In the genomic region with DNA sequence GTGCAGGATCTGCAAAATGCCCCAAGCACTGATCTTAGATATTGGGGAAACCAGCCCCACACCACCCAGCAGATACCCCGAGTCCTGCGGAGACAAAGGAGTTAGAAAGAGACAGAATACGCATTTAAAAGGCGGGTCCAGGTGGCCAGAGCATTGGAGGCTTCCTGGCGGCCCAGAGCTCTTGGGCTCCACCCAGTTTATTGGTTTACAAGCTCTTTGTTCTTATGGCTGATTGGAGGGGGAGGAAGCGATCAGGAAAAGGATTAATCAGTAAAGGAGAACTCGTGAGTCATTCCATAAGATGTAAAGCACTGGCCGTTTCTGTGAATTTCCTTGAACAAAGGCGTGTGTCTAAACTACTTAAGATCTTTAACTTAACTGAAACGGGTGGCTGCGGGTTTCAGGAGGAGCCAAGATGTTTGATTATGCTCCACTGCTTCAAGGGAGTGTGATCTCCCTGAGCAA, we compare ENCODE assay signal across 2 cellular contexts.
TF ChIP-seq lines count a peak whose summit lies in the region.

No MANE protein-coding gene starts in this region.

TF ChIP-seq in K562, 482 proteins besides CTCF, POLR2A, EP300 and RAD21:
- peak in 1 of 2 experiments; percentile 27; a peak in 1 of 4 replicates for TF ChIP-seq SIN3A (IDR thresholded peaks at IDR 0.05; ENCODE audit: borderline replicate concordance in 2 of 2, control insufficient read depth in 1 of 2, low read depth in 2 of 2, low read length in 2 of 2)
- TF ChIP-seq, protein P1, sequence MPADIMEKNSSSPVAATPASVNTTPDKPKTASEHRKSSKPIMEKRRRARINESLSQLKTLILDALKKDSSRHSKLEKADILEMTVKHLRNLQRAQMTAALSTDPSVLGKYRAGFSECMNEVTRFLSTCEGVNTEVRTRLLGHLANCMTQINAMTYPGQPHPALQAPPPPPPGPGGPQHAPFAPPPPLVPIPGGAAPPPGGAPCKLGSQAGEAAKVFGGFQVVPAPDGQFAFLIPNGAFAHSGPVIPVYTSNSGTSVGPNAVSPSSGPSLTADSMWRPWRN (IDR thresholded peaks at IDR 0.05; ENCODE audit: low read depth), result peak; percentile 76
- TF ChIP-seq EP400 (IDR thresholded peaks at IDR 0.05), result no peak
- TF ChIP-seq NFE2 (IDR thresholded peaks at IDR 0.05; ENCODE audit: low read depth), result 0 out of 2 replicates have a peak, but pooled peaks have one; percentile 7
- TF ChIP-seq JUND (IDR thresholded peaks at IDR 0.05; ENCODE audit: borderline replicate concordance, low read depth, low read length), result 0 out of 2 replicates have a peak, but pooled peaks have one; percentile 17
- TF ChIP-seq JUND (tag; IDR thresholded peaks at IDR 0.05; ENCODE audit: borderline replicate concordance, low read depth, low read length), result no peak; the same call in 2 of the 3 replicates

TF ChIP-seq in liver, 16 proteins besides CTCF, POLR2A, EP300 and RAD21:
- TF ChIP-seq HNF4A (conservative IDR thresholded peaks at IDR 0.05), result no peak
- no peak for TF ChIP-seq HNF4G (IDR thresholded peaks at IDR 0.05)
- TF ChIP-seq, protein P2, sequence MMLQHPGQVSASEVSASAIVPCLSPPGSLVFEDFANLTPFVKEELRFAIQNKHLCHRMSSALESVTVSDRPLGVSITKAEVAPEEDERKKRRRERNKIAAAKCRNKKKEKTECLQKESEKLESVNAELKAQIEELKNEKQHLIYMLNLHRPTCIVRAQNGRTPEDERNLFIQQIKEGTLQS (IDR thresholded peaks at IDR 0.05), result no peak
- no peak for TF ChIP-seq SP1 (IDR thresholded peaks at IDR 0.05)
- TF ChIP-seq TAF1 (conservative IDR thresholded peaks at IDR 0.05), result no peak
- no peak for TF ChIP-seq JUND (IDR thresholded peaks at IDR 0.05)
- TF ChIP-seq GABPA (IDR thresholded peaks at IDR 0.05 in 1 of 2, conservative IDR thresholded peaks at IDR 0.05 in 1 of 2), result no peak
- no peak for TF ChIP-seq FOXA1 (IDR thresholded peaks at IDR 0.05)
- no peak for TF ChIP-seq YY1 (IDR thresholded peaks at IDR 0.05)
- TF ChIP-seq FOXA2 (IDR thresholded peaks at IDR 0.05), result no peak
- no peak for TF ChIP-seq NR2F2 (IDR thresholded peaks at IDR 0.05)
- TF ChIP-seq, protein P3, sequence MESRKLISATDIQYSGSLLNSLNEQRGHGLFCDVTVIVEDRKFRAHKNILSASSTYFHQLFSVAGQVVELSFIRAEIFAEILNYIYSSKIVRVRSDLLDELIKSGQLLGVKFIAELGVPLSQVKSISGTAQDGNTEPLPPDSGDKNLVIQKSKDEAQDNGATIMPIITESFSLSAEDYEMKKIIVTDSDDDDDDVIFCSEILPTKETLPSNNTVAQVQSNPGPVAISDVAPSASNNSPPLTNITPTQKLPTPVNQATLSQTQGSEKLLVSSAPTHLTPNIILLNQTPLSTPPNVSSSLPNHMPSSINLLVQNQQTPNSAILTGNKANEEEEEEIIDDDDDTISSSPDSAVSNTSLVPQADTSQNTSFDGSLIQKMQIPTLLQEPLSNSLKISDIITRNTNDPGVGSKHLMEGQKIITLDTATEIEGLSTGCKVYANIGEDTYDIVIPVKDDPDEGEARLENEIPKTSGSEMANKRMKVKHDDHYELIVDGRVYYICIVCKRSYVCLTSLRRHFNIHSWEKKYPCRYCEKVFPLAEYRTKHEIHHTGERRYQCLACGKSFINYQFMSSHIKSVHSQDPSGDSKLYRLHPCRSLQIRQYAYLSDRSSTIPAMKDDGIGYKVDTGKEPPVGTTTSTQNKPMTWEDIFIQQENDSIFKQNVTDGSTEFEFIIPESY (IDR thresholded peaks at IDR 0.05), result no peak
- no peak for TF ChIP-seq EGR1 (IDR thresholded peaks at IDR 0.05; ENCODE audit: low read depth in 2 of 2)
